25 cellular contexts compared by ENCODE assay signal in genomic region chr4:171599628-171600027, GRCh38.
DNase-seq lines count a peak whose midpoint lies in the region; ATAC-seq lines count a peak whose summit lies in the region.
"Had no signal": no experiment of that assay in that cellular context is flagged by ENCODE, and none has a peak within 500 bp of the region (broad histone marks: within the 10 kb centered on the region; RNA-seq: fewer than 3 reads in every experiment).

No MANE protein-coding gene starts in this region.

- no peak for DNase-seq in stimulated activated naive B cell treated with anti-CD40 and anti-IgM and Interleukin-4, amounts not matched to agents 10 μg/mL and 1 μg/mL and 100 μg/mL, for 72 hours
- no peak for DNase-seq in KBM-7
- DNase-seq: 8988T; ACHN; AML-193; BE2C; C1 segment of cervical spinal cord; Caco-2; Calu3; CD4-positive, alpha-beta memory T cell; CD4-positive, alpha-beta T cell; CD4-positive, CD25-positive, alpha-beta regulatory T cell; CD8-positive, alpha-beta memory T cell; CD8-positive, alpha-beta T cell; COR-L47; DMS 273 treated with DMSO at 0.1 percent for 48 hours; DMS153; DMS53; DMS79; DMS79 treated with DMSO at 0.1 percent for 48 hours; DND-41; EL had no signal

- peaks cover 0 to 7% of the 10 kb centered on the region in 2 donors for H3K9me3 Mint-ChIP-seq in stimulated activated naive B cell treated with anti-CD40 and anti-IgM and Interleukin-4, amounts not matched to agents 10 μg/mL and 1 μg/mL and 100 μg/mL, for 72 hours

- H3K27me3 Mint-ChIP-seq in stimulated activated naive B cell treated with anti-CD40 and anti-IgM and Interleukin-4, amounts not matched to agents 10 μg/mL and 1 μg/mL and 100 μg/mL, for 72 hours = peaks cover 0 to 5% of the 10 kb centered on the region in 2 donors
- H3K27me3 Mint-ChIP-seq: B cell; CD4-positive, alpha-beta memory T cell; CD4-positive, alpha-beta T cell; CD4-positive, CD25-positive, alpha-beta regulatory T cell; CD8-positive, alpha-beta memory T cell had no signal

- in situ Hi-C loops in KBM-7 (cut with MboI; ENCODE audit: low pct_unique_long_range_greater_than_20kb, low sequenced_read_pairs) = no loop called here

- H3K4me1 Mint-ChIP-seq in stimulated activated naive B cell treated with anti-CD40 and anti-IgM and Interleukin-4, amounts not matched to agents 10 μg/mL and 1 μg/mL and 100 μg/mL, for 72 hours = peaks cover 0 to 10% of the 10 kb centered on the region in 2 donors
- H3K4me1 Mint-ChIP-seq: CD14-positive monocyte; CD4-positive, alpha-beta memory T cell; CD4-positive, CD25-positive, alpha-beta regulatory T cell; CD8-positive, alpha-beta memory T cell had no signal

- no peak overlapping the region for H3K27ac Mint-ChIP-seq in stimulated activated naive B cell treated with anti-CD40 and anti-IgM and Interleukin-4, amounts not matched to agents 10 μg/mL and 1 μg/mL and 100 μg/mL, for 72 hours
- H3K27ac Mint-ChIP-seq: B cell; CD14-positive monocyte; CD4-positive, alpha-beta T cell; CD4-positive, CD25-positive, alpha-beta regulatory T cell; CD8-positive, alpha-beta memory T cell; CD8-positive, alpha-beta T cell had no signal

- H3K36me3 Mint-ChIP-seq in stimulated activated naive B cell treated with anti-CD40 and anti-IgM and Interleukin-4, amounts not matched to agents 10 μg/mL and 1 μg/mL and 100 μg/mL, for 72 hours = no peaks in the 10 kb centered on the region
- H3K36me3 Mint-ChIP-seq: CD14-positive monocyte; CD4-positive, alpha-beta memory T cell; CD4-positive, CD25-positive, alpha-beta regulatory T cell; CD8-positive, alpha-beta memory T cell; CD8-positive, alpha-beta T cell had no signal

- H3K4me3 Mint-ChIP-seq in stimulated activated naive B cell treated with anti-CD40 and anti-IgM and Interleukin-4, amounts not matched to agents 10 μg/mL and 1 μg/mL and 100 μg/mL, for 72 hours = no peak overlapping the region
- H3K4me3 Mint-ChIP-seq: B cell; CD14-positive monocyte; CD4-positive, alpha-beta memory T cell; CD4-positive, alpha-beta T cell; CD4-positive, CD25-positive, alpha-beta regulatory T cell; CD8-positive, alpha-beta memory T cell; CD8-positive, alpha-beta T cell had no signal

- ATAC-seq in stimulated activated naive B cell treated with anti-CD40 and anti-IgM and Interleukin-4, amounts not matched to agents 10 μg/mL and 1 μg/mL and 100 μg/mL, for 72 hours (replicated peaks) = peak; percentile 88 to 90
- ATAC-seq: A549; CD8-positive, alpha-beta T cell had no signal
